In the genomic region with DNA sequence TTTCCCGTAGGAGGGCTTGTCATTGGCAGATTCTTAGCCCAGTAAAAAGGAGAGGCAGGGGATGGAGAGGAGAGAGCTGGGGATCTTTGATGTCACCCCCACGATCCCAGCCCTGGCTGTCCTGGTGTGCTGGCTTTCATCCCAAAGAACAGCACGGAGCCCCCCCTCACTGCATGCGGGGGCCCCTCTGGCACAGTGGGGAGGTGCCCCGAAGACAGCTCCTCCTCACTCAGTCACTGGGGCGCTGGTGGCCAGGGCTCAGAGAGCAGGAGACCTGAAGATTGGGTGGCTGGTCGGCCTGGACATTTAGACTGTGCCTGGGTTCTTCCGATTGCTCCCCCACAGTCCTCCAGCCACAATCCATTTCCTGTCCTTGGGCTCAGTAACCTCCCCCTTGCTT, we compare ENCODE assay signal across 25 cellular contexts.
DNase-seq lines count a peak whose midpoint lies in the region; FAIRE-seq and TF ChIP-seq lines count a peak whose summit lies in the region.
"Had no signal": no experiment of that assay in that cellular context is flagged by ENCODE, and none has a peak within 500 bp of the region (broad histone marks: within the 10 kb centered on the region; RNA-seq: fewer than 3 reads in every experiment).

No MANE protein-coding gene starts in this region.

- H2BK20ac ChIP-seq in H1 (ENCODE audit: low read length) = no peak overlapping the region

- peaks cover 12% of the 10 kb centered on the region for H3K4me1 Mint-ChIP-seq in MCF 10A (ENCODE audit: insufficient read depth, unreplicated experiment)
- no peaks in the 10 kb centered on the region for H3K4me1 Mint-ChIP-seq in activated naive CD4-positive, alpha-beta T cell treated with anti-CD3 and anti-CD28 coated beads for 36 hours (ENCODE audit: low read depth)
- H3K4me1 Mint-ChIP-seq: B cell, CD14-positive monocyte had no signal

- H3K14ac ChIP-seq in H1 (ENCODE audit: insufficient read length) = no peak overlapping the region

- WGBS in H1 (ENCODE audit: extremely low coverage in 1 of 2, insufficient coverage in 1 of 2, insufficient read length in 1 of 2, insufficient replicate concordance in 2 of 2, low coverage in 1 of 2, low lambda C conversion rate in 2 of 2, missing lambda C conversion rate in 1 of 2), 2 experiments = 70% methylated on average over 8 of the region's 8 CpGs; no CpG with 5 or more reads in 1 of the 2 experiments

- H3K79me1 ChIP-seq in H1 (ENCODE audit: low read depth, low read length) = no peaks in the 10 kb centered on the region

- no peak for FAIRE-seq in H1 (lab: Jason Lieb, UNC)
- FAIRE-seq: D721Med, RCC 7860 had no signal

- H3K18ac ChIP-seq in H1 (ENCODE audit: extremely low read depth, low read length) = no peak overlapping the region

- no peaks in the 10 kb centered on the region for H3K79me2 ChIP-seq in H1 (ENCODE audit: control insufficient read depth in 1 of 2, insufficient read depth in 2 of 2, low read length in 2 of 2)

- H3K23me2 ChIP-seq in H1 (ENCODE audit: low read depth, low read length) = no peaks in the 10 kb centered on the region; the same call in 1 of the 2 replicates

- no peaks in the 10 kb centered on the region for H4K20me1 ChIP-seq in H1 (replicated peaks in 1 of 2; ENCODE audit: control insufficient read depth in 1 of 2, insufficient read depth in 2 of 2, low read length in 2 of 2)

- H4K5ac ChIP-seq in H1 (ENCODE audit: insufficient read length, low read depth, low read length) = no peak overlapping the region

- H3K27ac ChIP-seq in breast epithelium (no peak overlapping the region), H1 (ENCODE audit: low read depth, low read length) (no peak overlapping the region)
- H3K27ac ChIP-seq: 22Rv1 had no signal

- POLR2A ChIA-PET in MCF 10A (lab: Yijun Ruan, JAX) = no interaction called here
- POLR2A ChIA-PET in H1 (lab: Charles Lee; ENCODE audit: partially characterized antibody) = no interaction called here

- H3K36me3 Mint-ChIP-seq in MCF 10A (ENCODE audit: insufficient read depth, unreplicated experiment) = no peaks in the 10 kb centered on the region
- no peaks in the 10 kb centered on the region for H3K36me3 Mint-ChIP-seq in activated naive CD4-positive, alpha-beta T cell treated with anti-CD3 and anti-CD28 coated beads for 36 hours (ENCODE audit: low read depth)
- H3K36me3 Mint-ChIP-seq: CD14-positive monocyte had no signal

- no peak overlapping the region for H3K27ac Mint-ChIP-seq in MCF 10A (ENCODE audit: low read depth, unreplicated experiment)
- no peak overlapping the region for H3K27ac Mint-ChIP-seq in activated naive CD4-positive, alpha-beta T cell treated with anti-CD3 and anti-CD28 coated beads for 36 hours
- H3K27ac Mint-ChIP-seq: B cell had no signal

- intact Hi-C loops in breast epithelium (cut with DNase I; ENCODE audit: low total_unique reads) = no loop called here
- intact Hi-C loops in MCF 10A (cut with micrococcal nuclease) = no loop called here
- intact Hi-C loops in activated naive CD4-positive, alpha-beta T cell treated with anti-CD3 and anti-CD28 coated beads for 36 hours (cut with micrococcal nuclease) = no loop called here

- CTCF ChIA-PET in MCF 10A (lab: Yijun Ruan, JAX) = no interaction called here
- CTCF ChIA-PET in H1 (lab: Charles Lee; ENCODE audit: partially characterized antibody) = interaction anchor here (0.6 to 1.7 kb wide), 8 partner anchors 9 to 94 kb away, joined by 3 to 6 read pairs (median 4); no protein-coding TSS in a partner anchor
- CTCF ChIA-PET in activated naive CD4-positive, alpha-beta T cell treated with anti-CD3 and anti-CD28 coated beads for 36 hours (lab: Charles Lee) = no interaction called here

- no peak overlapping the region for H3K23ac ChIP-seq in H1 (ENCODE audit: insufficient read length)

- no TSS peak for BruUV-seq in MCF 10A (replicated peaks; lab: Mats Ljungman, UMichigan)

- no peak for TF ChIP-seq CTCF in breast epithelium (IDR thresholded peaks at IDR 0.05)
- no peak for TF ChIP-seq CTCF in MCF 10A (IDR thresholded peaks at IDR 0.05; ENCODE audit: unreplicated experiment)
- no peak for TF ChIP-seq CTCF in H1 (IDR thresholded peaks at IDR 0.05; ENCODE audit: control extremely low read depth in 1 of 3, insufficient read depth in 1 of 3, low read depth in 1 of 3, low read length in 3 of 3)

- H3K27me3 Mint-ChIP-seq in MCF 10A (ENCODE audit: insufficient read depth, unreplicated experiment) = peaks cover 76% of the 10 kb centered on the region
- peaks cover 28% of the 10 kb centered on the region for H3K27me3 Mint-ChIP-seq in activated naive CD4-positive, alpha-beta T cell treated with anti-CD3 and anti-CD28 coated beads for 36 hours (ENCODE audit: low read depth)

- no peak overlapping the region for H3K56ac ChIP-seq in H1 (replicated peaks; ENCODE audit: insufficient read length, low read depth, low read length)

- DNase-seq in breast epithelium (ENCODE audit: low spot score in 2 of 2) = no peak
- DNase-seq in MCF 10A (ENCODE audit: unreplicated experiment) = no peak
- DNase-seq in UCSD-AML1 (lab: John Stamatoyannopoulos, UW; ENCODE audit: unreplicated experiment) = peak; percentile 21
- DNase-seq in H1 (ENCODE audit: low read depth in 1 of 2, low spot score in 2 of 2) = no peak
- peak; percentile 19 for DNase-seq in superior temporal gyrus (ENCODE audit: extremely low spot score)
- DNase-seq in iPS-NIHi11 (ENCODE audit: low spot score) = no peak
- no peak for DNase-seq in activated naive CD4-positive, alpha-beta T cell treated with anti-CD3 and anti-CD28 coated beads for 36 hours
- DNase-seq in AG20443 (ENCODE audit: low spot score) = no peak
- DNase-seq: DMS53, EL, HCEC 1CT, KBM-7, NCI-H1092, NCI-H1436, NCI-H187 treated with DMSO at 0.1 percent for 48 hours, NCI-H2107, NCI-H446 treated with DMSO at 0.1 percent for 48 hours, NCI-H526 treated with DMSO at 0.1 percent for 48 hours, OCI-M1, Right ventricle myocardium superior had no signal

- no peak overlapping the region for H2BK12ac ChIP-seq in H1 (ENCODE audit: low read depth, low read length)

- H2AFZ ChIP-seq in H1 (ENCODE audit: low read length) = no peak overlapping the region

- H3K9me3 ChIP-seq in breast epithelium = no peaks in the 10 kb centered on the region
- H3K9me3 ChIP-seq in H1 (ENCODE audit: insufficient read depth in 2 of 2, low read depth in 1 of 2, low read length in 1 of 2) = no peaks in the 10 kb centered on the region

- H2BK5ac ChIP-seq in H1 (ENCODE audit: low read depth, low read length) = no peak overlapping the region

- peak overlapping the region in 2 of 3 donors; percentile 21 to 41 for H3K4me3 ChIP-seq in breast epithelium
- H3K4me3 ChIP-seq in H1 (ENCODE audit: extremely low read depth in 1 of 4, insufficient read depth in 2 of 4, low read depth in 3 of 4, low read length in 4 of 4) = no peak overlapping the region

- no peak for TF ChIP-seq RAD21 in H1 (IDR thresholded peaks at IDR 0.05 in 1 of 2, conservative IDR thresholded peaks at IDR 0.05 in 1 of 2; ENCODE audit: low read depth in 2 of 2, low read length in 2 of 2)

- H2AK5ac ChIP-seq in H1 (ENCODE audit: low read depth, low read length) = no peak overlapping the region

- no peak overlapping the region for H3K4me2 ChIP-seq in H1 (ENCODE audit: insufficient read depth in 1 of 2, low read depth in 2 of 2, low read length in 2 of 2)

- no peak overlapping the region for H3K4ac ChIP-seq in H1 (replicated peaks; ENCODE audit: insufficient read length, low read depth, low read length)

- TF ChIP-seq POLR2A in breast epithelium (IDR thresholded peaks at IDR 0.05) (no peak), H1 (IDR thresholded peaks at IDR 0.05; ENCODE audit: control extremely low read depth in 1 of 2, low read depth in 2 of 2, low read length in 2 of 2) (no peak)

- H2BK120ac ChIP-seq in H1 (replicated peaks; ENCODE audit: low read depth, low read length) = no peak overlapping the region

- H3K4me1 ChIP-seq in breast epithelium = no peaks in the 10 kb centered on the region
- H3K4me1 ChIP-seq in H1 (replicated peaks in 1 of 4; ENCODE audit: control insufficient read depth in 3 of 4, insufficient read depth in 4 of 4, low read length in 3 of 4) = no peaks in the 10 kb centered on the region; a peak in 1 of 7 replicates

- H3K27me3 ChIP-seq in breast epithelium (peaks cover 0 to 31% of the 10 kb centered on the region in 2 donors), H1 (replicated peaks in 1 of 4; ENCODE audit: control insufficient read depth in 3 of 4, extremely low read depth in 1 of 4, insufficient read depth in 3 of 4, low read length in 3 of 4) (no peaks in the 10 kb centered on the region; a peak in 1 of 7 replicates)

- H4K8ac ChIP-seq in H1 (ENCODE audit: extremely low read depth, insufficient read depth, low read length) = peak overlapping the region; percentile 75; the same call in 1 of the 2 replicates

- H3K36me3 ChIP-seq in breast epithelium = no peaks in the 10 kb centered on the region
- H3K36me3 ChIP-seq in H1 (ENCODE audit: control insufficient read depth in 2 of 4, insufficient read depth in 4 of 4, low read length in 3 of 4) = no peaks in the 10 kb centered on the region

- H3K4me3 Mint-ChIP-seq in MCF 10A (ENCODE audit: unreplicated experiment) = no peak overlapping the region
- H3K4me3 Mint-ChIP-seq in activated naive CD4-positive, alpha-beta T cell treated with anti-CD3 and anti-CD28 coated beads for 36 hours = no peak overlapping the region
- H3K4me3 Mint-ChIP-seq: B cell had no signal

- no peaks in the 10 kb centered on the region for H3K9me3 Mint-ChIP-seq in MCF 10A (ENCODE audit: unreplicated experiment)
- H3K9me3 Mint-ChIP-seq in activated naive CD4-positive, alpha-beta T cell treated with anti-CD3 and anti-CD28 coated beads for 36 hours = no peaks in the 10 kb centered on the region
- H3K9me3 Mint-ChIP-seq: CD14-positive monocyte had no signal

- TF ChIP-seq EP300 in H1 (IDR thresholded peaks at IDR 0.05; ENCODE audit: borderline replicate concordance in 1 of 2, low read depth in 2 of 2, low read length in 2 of 2) = no peak

- H4K91ac ChIP-seq in H1 (replicated peaks; ENCODE audit: insufficient read length, low read length) = no peak overlapping the region

- H2BK15ac ChIP-seq in H1 (ENCODE audit: low read length) = no peak overlapping the region

- no peak overlapping the region for H3K9ac ChIP-seq in H1 (replicated peaks in 1 of 4; ENCODE audit: extremely low read depth in 1 of 4, low read depth in 3 of 4, low read length in 3 of 4)

TF ChIP-seq in H1, 55 proteins besides CTCF, POLR2A, EP300 and RAD21 (continues in another document):
- TF ChIP-seq CEBPB (IDR thresholded peaks at IDR 0.05; ENCODE audit: low read depth, low read length) = no peak
- no peak for TF ChIP-seq TEAD4 (IDR thresholded peaks at IDR 0.05; ENCODE audit: low read depth, low read length)
- TF ChIP-seq ASH2L (IDR thresholded peaks at IDR 0.05; ENCODE audit: low read length) = no peak
- TF ChIP-seq CBX5 (IDR thresholded peaks at IDR 0.05; ENCODE audit: low read depth, low read length) = no peak
- no peak for TF ChIP-seq SIN3A (conservative IDR thresholded peaks at IDR 0.05 in 1 of 2, IDR thresholded peaks at IDR 0.05 in 1 of 2; ENCODE audit: low read depth in 1 of 2, low read length in 2 of 2)
- no peak for TF ChIP-seq MAFK (IDR thresholded peaks at IDR 0.05; ENCODE audit: low read depth, low read length)
- TF ChIP-seq TAF7 (optimal IDR thresholded peaks at IDR 0.05; ENCODE audit: borderline replicate concordance, low read depth, low read length) = no peak
- TF ChIP-seq NANOG (IDR thresholded peaks at IDR 0.05; ENCODE audit: insufficient read depth, low read depth, low read length, poor library complexity, severe bottlenecking) = no peak
- no peak for TF ChIP-seq BACH1 (IDR thresholded peaks at IDR 0.05; ENCODE audit: low read length)

Comparison
In these comparisons a context has a peak if more than half of its experiments do, and no peak if none do; other contexts are left out.
1. DNase-seq: peak in UCSD-AML1 (single experiment) and superior temporal gyrus (single experiment); none in breast epithelium (0 of 2), MCF 10A (single experiment), H1 (0 of 2), iPS-NIHi11 (single experiment), activated naive CD4-positive, alpha-beta T cell treated with anti-CD3 and anti-CD28 coated beads for 36 hours (single experiment) and AG20443 (single experiment).
2. H3K4me3 ChIP-seq: peak in breast epithelium (2 of 3); none in H1 (0 of 4).